ENCODE assay signal across 26 cellular contexts in genomic region chr1:62428351-62428750, GRCh38. TPM values are rescaled to one million over a fixed set of nuclear protein-coding genes. Genes with fewer than 3 reads are reported as not detected.
A peak's percentile ranks its signal among the peaks of the same experiment; 100 is the strongest.
DNase-seq lines count a peak whose midpoint lies in the region; ATAC-seq and TF ChIP-seq lines count a peak whose summit lies in the region.
"Had no signal": no experiment of that assay in that cellular context is flagged by ENCODE, and none has a peak within 500 bp of the region (broad histone marks: within the 10 kb centered on the region; RNA-seq: fewer than 3 reads in every experiment).

No MANE protein-coding gene starts in this region.

- no peak overlapping the region for H3K27ac ChIP-seq in colonic mucosa
- H3K27ac ChIP-seq: 22Rv1, C4-2B, PC-9, SJSA1 had no signal

- TF ChIP-seq CTCF in colonic mucosa (IDR thresholded peaks at IDR 0.05) (no peak), GM13977 (IDR thresholded peaks at IDR 0.05; ENCODE audit: extremely low read depth, insufficient read depth, missing control alignments) (no peak)

- no peak for ATAC-seq in HG03378 (IDR thresholded peaks at IDR 0.05; ENCODE audit: unreplicated experiment)
- ATAC-seq: CD8-positive, alpha-beta T cell; Right ventricle myocardium inferior had no signal

- no peak overlapping the region for H3K9ac ChIP-seq in endocrine pancreas (ENCODE audit: control insufficient read depth, insufficient read depth, low read length)
- no peak overlapping the region for H3K9ac ChIP-seq in colonic mucosa (ENCODE audit: low read depth in 2 of 2, low read length in 2 of 2)

- peaks cover 13% of the 10 kb centered on the region for H3K4me1 ChIP-seq in endocrine pancreas (ENCODE audit: control insufficient read depth, insufficient read depth, low read length)
- H3K4me1 ChIP-seq in colonic mucosa: no peaks in the 10 kb centered on the region

- H3K9me3 ChIP-seq in endocrine pancreas (ENCODE audit: control insufficient read depth, low read length) (no peaks in the 10 kb centered on the region), colonic mucosa (no peaks in the 10 kb centered on the region)
- H3K9me3 ChIP-seq: Caco-2, SJSA1 had no signal

- intact Hi-C loops in colonic mucosa (cut with DNase I): no loop called here

- H3K4me3 ChIP-seq in endocrine pancreas (ENCODE audit: control insufficient read depth, insufficient read depth, low read length): peak overlapping the region; percentile 14
- H3K4me3 ChIP-seq in colonic mucosa: no peak overlapping the region
- H3K4me3 ChIP-seq: PC-9, SJSA1 had no signal

- in situ Hi-C loops in Caki2 (cut with HindIII; ENCODE audit: low pct_unique_long_range_greater_than_20kb, low sequenced_read_pairs): no loop called here
- in situ Hi-C loops in GM13977 (cut with MboI; ENCODE audit: low pct_unique_long_range_greater_than_20kb, low sequenced_read_pairs, unreplicated experiment): no loop called here

- no peaks in the 10 kb centered on the region for H3K27me3 ChIP-seq in endocrine pancreas (ENCODE audit: control insufficient read depth, insufficient read depth, low read length)
- no peaks in the 10 kb centered on the region for H3K27me3 ChIP-seq in colonic mucosa
- H3K27me3 ChIP-seq: SJSA1 had no signal

- H3K36me3 ChIP-seq in endocrine pancreas (ENCODE audit: control insufficient read depth, insufficient read depth, low read length) (no peaks in the 10 kb centered on the region), colonic mucosa (no peaks in the 10 kb centered on the region)
- H3K36me3 ChIP-seq: SJSA1 had no signal

- DNase-seq in Caki2 (ENCODE audit: low read depth) (peak; percentile 18), NCI-H1694 treated with DMSO at 0.1 percent for 48 hours (lab: John Stamatoyannopoulos, UW) (peak; percentile 99), NCI-H69 (lab: John Stamatoyannopoulos, UW) (peak; percentile 55), colonic mucosa (no peak), iPS-NIHi7 (ENCODE audit: extremely low spot score) (no peak), GM13977 (ENCODE audit: low spot score) (no peak)
- DNase-seq: Caco-2; CD8-positive, alpha-beta T cell; DMS53; H7; KBM-7; MM.1S; NCI-H1092; NCI-H1436; NCI-H1930; NCI-H2107; NCI-H748 treated with DMSO at 0.1 percent for 48 hours; NK-92 treated with Interleukin-12 subunit alpha and Interleukin-12 subunit beta, amount 100 ng/mL, for 24 hours; PC-9; T-helper 1 cell had no signal

RNA-seq across cellular contexts. Expression of gene USP1, which starts 8.5 kb away (rescaled TPM):
- 28.0 and 30.2 TPM in 2 replicates for total RNA-seq in Caki2 (2014; rRNA removed; shearing (Covaris generic); ENCODE audit: low replicate concordance)
- 10 to 100 TPM; 28.8 to 30.7 TPM for total RNA-seq in colonic mucosa

Comparison
In these comparisons a context has a peak if more than half of its experiments do, and no peak if none do; other contexts are left out.
1. DNase-seq: peak in Caki2 (single experiment), NCI-H1694 treated with DMSO at 0.1 percent for 48 hours (single experiment) and NCI-H69 (single experiment); none in colonic mucosa (single experiment), iPS-NIHi7 (single experiment) and GM13977 (single experiment).